1 cellular context compared by ENCODE assay signal in the genomic region with DNA sequence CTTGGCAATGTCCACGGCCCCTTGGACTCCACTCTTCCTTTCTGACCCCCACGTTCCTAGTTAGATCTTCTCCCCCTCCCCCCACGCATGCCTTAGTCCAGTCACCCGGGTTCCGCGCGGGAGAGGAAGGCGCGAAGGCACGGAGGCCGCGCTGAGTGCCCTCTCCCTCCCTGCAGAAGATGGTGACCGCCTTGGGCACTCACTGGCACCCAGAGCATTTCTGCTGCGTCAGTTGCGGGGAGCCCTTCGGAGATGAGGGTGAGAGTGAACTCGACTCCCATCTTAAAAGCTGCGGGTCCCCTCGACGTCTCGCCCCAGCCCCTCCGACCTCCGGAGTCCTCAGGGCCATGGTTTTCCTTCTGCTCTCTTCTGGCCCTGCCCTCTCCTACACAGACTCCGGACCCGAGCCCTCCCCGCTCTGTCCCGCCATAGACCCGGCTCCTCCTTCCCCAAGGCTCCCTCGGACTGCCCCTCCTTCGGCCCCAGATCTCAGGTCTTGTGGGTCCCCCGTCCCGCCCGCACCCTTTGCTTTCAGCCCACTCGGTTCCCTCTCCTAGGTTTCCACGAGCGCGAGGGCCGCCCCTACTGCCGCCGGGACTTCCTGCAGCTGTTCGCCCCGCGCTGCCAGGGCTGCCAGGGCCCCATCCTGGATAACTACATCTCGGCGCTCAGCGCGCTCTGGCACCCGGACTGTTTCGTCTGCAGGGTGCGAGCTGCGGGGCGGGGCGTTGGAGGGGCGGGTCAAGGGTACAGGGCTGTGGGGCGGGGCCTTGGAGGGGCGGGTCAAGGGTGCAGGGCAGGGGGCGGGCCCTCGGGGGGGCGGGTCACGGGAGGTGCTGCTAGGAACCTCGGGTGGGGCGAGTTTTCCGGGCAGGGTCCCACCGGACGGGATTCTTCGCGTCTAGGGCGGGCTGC.
TF ChIP-seq lines count a peak whose summit lies in the region.

No MANE protein-coding gene starts in this region.

TF ChIP-seq in HepG2, 621 proteins besides CTCF, POLR2A, EP300 and RAD21 (continues in another document):
- TF ChIP-seq ZMYM4 (CRISPR knock-in tag; IDR thresholded peaks at IDR 0.05), result 0 out of 2 replicates have a peak, but pooled peaks have one; percentile 6
- peak; percentile 88; the same call in 1 of the 2 replicates for TF ChIP-seq PCBP1 (IDR thresholded peaks at IDR 0.05; ENCODE audit: borderline replicate concordance, low read depth, low read length)
- TF ChIP-seq, protein P1, sequence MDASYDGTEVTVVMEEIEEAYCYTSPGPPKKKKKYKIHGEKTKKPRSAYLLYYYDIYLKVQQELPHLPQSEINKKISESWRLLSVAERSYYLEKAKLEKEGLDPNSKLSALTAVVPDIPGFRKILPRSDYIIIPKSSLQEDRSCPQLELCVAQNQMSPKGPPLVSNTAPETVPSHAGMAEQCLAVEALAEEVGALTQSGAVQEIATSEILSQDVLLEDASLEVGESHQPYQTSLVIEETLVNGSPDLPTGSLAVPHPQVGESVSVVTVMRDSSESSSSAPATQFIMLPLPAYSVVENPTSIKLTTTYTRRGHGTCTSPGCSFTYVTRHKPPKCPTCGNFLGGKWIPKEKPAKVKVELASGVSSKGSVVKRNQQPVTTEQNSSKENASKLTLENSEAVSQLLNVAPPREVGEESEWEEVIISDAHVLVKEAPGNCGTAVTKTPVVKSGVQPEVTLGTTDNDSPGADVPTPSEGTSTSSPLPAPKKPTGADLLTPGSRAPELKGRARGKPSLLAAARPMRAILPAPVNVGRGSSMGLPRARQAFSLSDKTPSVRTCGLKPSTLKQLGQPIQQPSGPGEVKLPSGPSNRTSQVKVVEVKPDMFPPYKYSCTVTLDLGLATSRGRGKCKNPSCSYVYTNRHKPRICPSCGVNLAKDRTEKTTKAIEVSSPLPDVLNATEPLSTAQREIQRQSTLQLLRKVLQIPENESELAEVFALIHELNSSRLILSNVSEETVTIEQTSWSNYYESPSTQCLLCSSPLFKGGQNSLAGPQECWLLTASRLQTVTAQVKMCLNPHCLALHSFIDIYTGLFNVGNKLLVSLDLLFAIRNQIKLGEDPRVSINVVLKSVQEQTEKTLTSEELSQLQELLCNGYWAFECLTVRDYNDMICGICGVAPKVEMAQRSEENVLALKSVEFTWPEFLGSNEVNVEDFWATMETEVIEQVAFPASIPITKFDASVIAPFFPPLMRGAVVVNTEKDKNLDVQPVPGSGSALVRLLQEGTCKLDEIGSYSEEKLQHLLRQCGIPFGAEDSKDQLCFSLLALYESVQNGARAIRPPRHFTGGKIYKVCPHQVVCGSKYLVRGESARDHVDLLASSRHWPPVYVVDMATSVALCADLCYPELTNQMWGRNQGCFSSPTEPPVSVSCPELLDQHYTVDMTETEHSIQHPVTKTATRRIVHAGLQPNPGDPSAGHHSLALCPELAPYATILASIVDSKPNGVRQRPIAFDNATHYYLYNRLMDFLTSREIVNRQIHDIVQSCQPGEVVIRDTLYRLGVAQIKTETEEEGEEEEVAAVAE (CRISPR knock-in tag; IDR thresholded peaks at IDR 0.05; ENCODE audit: borderline replicate concordance), result 0 out of 2 replicates have a peak, but pooled peaks have one; percentile 2
- peak; percentile 43 for TF ChIP-seq AGO2 (optimal IDR thresholded peaks at IDR 0.05; ENCODE audit: low read depth, low read length)
- 0 out of 2 replicates have a peak, but pooled peaks have one; percentile 2 for TF ChIP-seq ZNF567 (CRISPR knock-in tag; IDR thresholded peaks at IDR 0.05; ENCODE audit: borderline replicate concordance)
- no peak for TF ChIP-seq ZBTB3 (CRISPR knock-in tag; IDR thresholded peaks at IDR 0.05; ENCODE audit: borderline replicate concordance, low read depth)
- 0 out of 3 replicates have a peak, but pooled peaks have one; percentile 10 for TF ChIP-seq MXI1 (IDR thresholded peaks at IDR 0.05; ENCODE audit: borderline replicate concordance, low read depth, low read length)
- TF ChIP-seq ZNF724P (CRISPR knock-in tag; IDR thresholded peaks at IDR 0.05; ENCODE audit: borderline replicate concordance), result peak; percentile 71; the same call in 1 of the 2 replicates
- TF ChIP-seq PPARG (CRISPR knock-in tag; conservative IDR thresholded peaks at IDR 0.05), result no peak
- peak; percentile 29 for TF ChIP-seq HNRNPLL (IDR thresholded peaks at IDR 0.05; ENCODE audit: low read depth, low read length, poor library complexity, severe bottlenecking)
- TF ChIP-seq RBFOX2 (IDR thresholded peaks at IDR 0.05; ENCODE audit: low read depth, low read length), result peak; percentile 27; the same call in 1 of the 2 replicates
- TF ChIP-seq ZNF713 (CRISPR knock-in tag; IDR thresholded peaks at IDR 0.05), result no peak
- TF ChIP-seq EED (CRISPR knock-in tag; IDR thresholded peaks at IDR 0.05), result peak; percentile 84; the same call in 1 of the 2 replicates
- TF ChIP-seq POLR2AphosphoS5 (IDR thresholded peaks at IDR 0.05; ENCODE audit: low read depth, low read length), result peak; percentile 63
- TF ChIP-seq ZNF558 (CRISPR knock-in tag; IDR thresholded peaks at IDR 0.05; ENCODE audit: borderline replicate concordance), result 0 out of 2 replicates have a peak, but pooled peaks have one; percentile 20
- TF ChIP-seq FOXC1 (CRISPR knock-in tag; IDR thresholded peaks at IDR 0.05; ENCODE audit: borderline replicate concordance), result peak; percentile 11; the same call in 1 of the 2 replicates
- TF ChIP-seq, protein P2, sequence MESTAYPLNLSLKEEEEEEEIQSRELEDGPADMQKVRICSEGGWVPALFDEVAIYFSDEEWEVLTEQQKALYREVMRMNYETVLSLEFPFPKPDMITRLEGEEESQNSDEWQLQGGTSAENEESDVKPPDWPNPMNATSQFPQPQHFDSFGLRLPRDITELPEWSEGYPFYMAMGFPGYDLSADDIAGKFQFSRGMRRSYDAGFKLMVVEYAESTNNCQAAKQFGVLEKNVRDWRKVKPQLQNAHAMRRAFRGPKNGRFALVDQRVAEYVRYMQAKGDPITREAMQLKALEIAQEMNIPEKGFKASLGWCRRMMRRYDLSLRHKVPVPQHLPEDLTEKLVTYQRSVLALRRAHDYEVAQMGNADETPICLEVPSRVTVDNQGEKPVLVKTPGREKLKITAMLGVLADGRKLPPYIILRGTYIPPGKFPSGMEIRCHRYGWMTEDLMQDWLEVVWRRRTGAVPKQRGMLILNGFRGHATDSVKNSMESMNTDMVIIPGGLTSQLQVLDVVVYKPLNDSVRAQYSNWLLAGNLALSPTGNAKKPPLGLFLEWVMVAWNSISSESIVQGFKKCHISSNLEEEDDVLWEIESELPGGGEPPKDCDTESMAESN (CRISPR knock-in tag; conservative IDR thresholded peaks at IDR 0.05), result 0 out of 2 replicates have a peak, but pooled peaks have one; percentile 57
- TF ChIP-seq, protein P3, sequence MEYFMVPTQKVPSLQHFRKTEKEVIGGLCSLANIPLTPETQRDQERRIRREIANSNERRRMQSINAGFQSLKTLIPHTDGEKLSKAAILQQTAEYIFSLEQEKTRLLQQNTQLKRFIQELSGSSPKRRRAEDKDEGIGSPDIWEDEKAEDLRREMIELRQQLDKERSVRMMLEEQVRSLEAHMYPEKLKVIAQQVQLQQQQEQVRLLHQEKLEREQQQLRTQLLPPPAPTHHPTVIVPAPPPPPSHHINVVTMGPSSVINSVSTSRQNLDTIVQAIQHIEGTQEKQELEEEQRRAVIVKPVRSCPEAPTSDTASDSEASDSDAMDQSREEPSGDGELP (IDR thresholded peaks at IDR 0.05; ENCODE audit: borderline replicate concordance, low read depth), result peak; percentile 63; the same call in 1 of the 2 replicates
- no peak for TF ChIP-seq ATF7 (IDR thresholded peaks at IDR 0.05)
- TF ChIP-seq ATF7 (CRISPR knock-in tag; IDR thresholded peaks at IDR 0.05), result no peak
- peak; percentile 3; the same call in 1 of the 2 replicates for TF ChIP-seq PAX8 (CRISPR knock-in tag; IDR thresholded peaks at IDR 0.05; ENCODE audit: borderline replicate concordance)
- TF ChIP-seq NR2F2 (IDR thresholded peaks at IDR 0.05; ENCODE audit: borderline replicate concordance, low read depth), result no peak
- TF ChIP-seq ZNF234 (CRISPR knock-in tag; conservative IDR thresholded peaks at IDR 0.05), result 0 out of 2 replicates have a peak, but pooled peaks have one; percentile 7
- no peak for TF ChIP-seq ZNF205 (CRISPR knock-in tag; IDR thresholded peaks at IDR 0.05)
- TF ChIP-seq ZNF772 (CRISPR knock-in tag; IDR thresholded peaks at IDR 0.05), result 0 out of 2 replicates have a peak, but pooled peaks have one; percentile 46
- TF ChIP-seq, protein P4, sequence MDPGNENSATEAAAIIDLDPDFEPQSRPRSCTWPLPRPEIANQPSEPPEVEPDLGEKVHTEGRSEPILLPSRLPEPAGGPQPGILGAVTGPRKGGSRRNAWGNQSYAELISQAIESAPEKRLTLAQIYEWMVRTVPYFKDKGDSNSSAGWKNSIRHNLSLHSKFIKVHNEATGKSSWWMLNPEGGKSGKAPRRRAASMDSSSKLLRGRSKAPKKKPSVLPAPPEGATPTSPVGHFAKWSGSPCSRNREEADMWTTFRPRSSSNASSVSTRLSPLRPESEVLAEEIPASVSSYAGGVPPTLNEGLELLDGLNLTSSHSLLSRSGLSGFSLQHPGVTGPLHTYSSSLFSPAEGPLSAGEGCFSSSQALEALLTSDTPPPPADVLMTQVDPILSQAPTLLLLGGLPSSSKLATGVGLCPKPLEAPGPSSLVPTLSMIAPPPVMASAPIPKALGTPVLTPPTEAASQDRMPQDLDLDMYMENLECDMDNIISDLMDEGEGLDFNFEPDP (CRISPR knock-in tag; conservative IDR thresholded peaks at IDR 0.05), result 0 out of 2 replicates have a peak, but pooled peaks have one; percentile 60
- TF ChIP-seq, protein P5, sequence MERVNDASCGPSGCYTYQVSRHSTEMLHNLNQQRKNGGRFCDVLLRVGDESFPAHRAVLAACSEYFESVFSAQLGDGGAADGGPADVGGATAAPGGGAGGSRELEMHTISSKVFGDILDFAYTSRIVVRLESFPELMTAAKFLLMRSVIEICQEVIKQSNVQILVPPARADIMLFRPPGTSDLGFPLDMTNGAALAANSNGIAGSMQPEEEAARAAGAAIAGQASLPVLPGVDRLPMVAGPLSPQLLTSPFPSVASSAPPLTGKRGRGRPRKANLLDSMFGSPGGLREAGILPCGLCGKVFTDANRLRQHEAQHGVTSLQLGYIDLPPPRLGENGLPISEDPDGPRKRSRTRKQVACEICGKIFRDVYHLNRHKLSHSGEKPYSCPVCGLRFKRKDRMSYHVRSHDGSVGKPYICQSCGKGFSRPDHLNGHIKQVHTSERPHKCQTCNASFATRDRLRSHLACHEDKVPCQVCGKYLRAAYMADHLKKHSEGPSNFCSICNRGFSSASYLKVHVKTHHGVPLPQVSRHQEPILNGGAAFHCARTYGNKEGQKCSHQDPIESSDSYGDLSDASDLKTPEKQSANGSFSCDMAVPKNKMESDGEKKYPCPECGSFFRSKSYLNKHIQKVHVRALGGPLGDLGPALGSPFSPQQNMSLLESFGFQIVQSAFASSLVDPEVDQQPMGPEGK (CRISPR knock-in tag; IDR thresholded peaks at IDR 0.05), result no peak
- 0 out of 2 replicates have a peak, but pooled peaks have one; percentile 2 for TF ChIP-seq KDM3A (CRISPR knock-in tag; IDR thresholded peaks at IDR 0.05; ENCODE audit: low read depth)
- TF ChIP-seq BORCS8-MEF2B (CRISPR knock-in tag; IDR thresholded peaks at IDR 0.05), result no peak
- TF ChIP-seq, protein P6, sequence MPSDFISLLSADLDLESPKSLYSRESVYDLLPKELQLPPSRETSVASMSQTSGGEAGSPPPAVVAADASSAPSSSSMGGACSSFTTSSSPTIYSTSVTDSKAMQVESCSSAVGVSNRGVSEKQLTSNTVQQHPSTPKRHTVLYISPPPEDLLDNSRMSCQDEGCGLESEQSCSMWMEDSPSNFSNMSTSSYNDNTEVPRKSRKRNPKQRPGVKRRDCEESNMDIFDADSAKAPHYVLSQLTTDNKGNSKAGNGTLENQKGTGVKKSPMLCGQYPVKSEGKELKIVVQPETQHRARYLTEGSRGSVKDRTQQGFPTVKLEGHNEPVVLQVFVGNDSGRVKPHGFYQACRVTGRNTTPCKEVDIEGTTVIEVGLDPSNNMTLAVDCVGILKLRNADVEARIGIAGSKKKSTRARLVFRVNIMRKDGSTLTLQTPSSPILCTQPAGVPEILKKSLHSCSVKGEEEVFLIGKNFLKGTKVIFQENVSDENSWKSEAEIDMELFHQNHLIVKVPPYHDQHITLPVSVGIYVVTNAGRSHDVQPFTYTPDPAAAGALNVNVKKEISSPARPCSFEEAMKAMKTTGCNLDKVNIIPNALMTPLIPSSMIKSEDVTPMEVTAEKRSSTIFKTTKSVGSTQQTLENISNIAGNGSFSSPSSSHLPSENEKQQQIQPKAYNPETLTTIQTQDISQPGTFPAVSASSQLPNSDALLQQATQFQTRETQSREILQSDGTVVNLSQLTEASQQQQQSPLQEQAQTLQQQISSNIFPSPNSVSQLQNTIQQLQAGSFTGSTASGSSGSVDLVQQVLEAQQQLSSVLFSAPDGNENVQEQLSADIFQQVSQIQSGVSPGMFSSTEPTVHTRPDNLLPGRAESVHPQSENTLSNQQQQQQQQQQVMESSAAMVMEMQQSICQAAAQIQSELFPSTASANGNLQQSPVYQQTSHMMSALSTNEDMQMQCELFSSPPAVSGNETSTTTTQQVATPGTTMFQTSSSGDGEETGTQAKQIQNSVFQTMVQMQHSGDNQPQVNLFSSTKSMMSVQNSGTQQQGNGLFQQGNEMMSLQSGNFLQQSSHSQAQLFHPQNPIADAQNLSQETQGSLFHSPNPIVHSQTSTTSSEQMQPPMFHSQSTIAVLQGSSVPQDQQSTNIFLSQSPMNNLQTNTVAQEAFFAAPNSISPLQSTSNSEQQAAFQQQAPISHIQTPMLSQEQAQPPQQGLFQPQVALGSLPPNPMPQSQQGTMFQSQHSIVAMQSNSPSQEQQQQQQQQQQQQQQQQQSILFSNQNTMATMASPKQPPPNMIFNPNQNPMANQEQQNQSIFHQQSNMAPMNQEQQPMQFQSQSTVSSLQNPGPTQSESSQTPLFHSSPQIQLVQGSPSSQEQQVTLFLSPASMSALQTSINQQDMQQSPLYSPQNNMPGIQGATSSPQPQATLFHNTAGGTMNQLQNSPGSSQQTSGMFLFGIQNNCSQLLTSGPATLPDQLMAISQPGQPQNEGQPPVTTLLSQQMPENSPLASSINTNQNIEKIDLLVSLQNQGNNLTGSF (CRISPR knock-in tag; IDR thresholded peaks at IDR 0.05), result no peak
- peak; percentile 79 for TF ChIP-seq ZNF747 (CRISPR knock-in tag; IDR thresholded peaks at IDR 0.05; ENCODE audit: borderline replicate concordance)
- TF ChIP-seq, protein P7, sequence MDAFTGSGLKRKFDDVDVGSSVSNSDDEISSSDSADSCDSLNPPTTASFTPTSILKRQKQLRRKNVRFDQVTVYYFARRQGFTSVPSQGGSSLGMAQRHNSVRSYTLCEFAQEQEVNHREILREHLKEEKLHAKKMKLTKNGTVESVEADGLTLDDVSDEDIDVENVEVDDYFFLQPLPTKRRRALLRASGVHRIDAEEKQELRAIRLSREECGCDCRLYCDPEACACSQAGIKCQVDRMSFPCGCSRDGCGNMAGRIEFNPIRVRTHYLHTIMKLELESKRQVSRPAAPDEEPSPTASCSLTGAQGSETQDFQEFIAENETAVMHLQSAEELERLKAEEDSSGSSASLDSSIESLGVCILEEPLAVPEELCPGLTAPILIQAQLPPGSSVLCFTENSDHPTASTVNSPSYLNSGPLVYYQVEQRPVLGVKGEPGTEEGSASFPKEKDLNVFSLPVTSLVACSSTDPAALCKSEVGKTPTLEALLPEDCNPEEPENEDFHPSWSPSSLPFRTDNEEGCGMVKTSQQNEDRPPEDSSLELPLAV (CRISPR knock-in tag; conservative IDR thresholded peaks at IDR 0.05; ENCODE audit: low read depth), result no peak
- peak; percentile 32; the same call in 1 of the 2 replicates for TF ChIP-seq ZNF501 (CRISPR knock-in tag; IDR thresholded peaks at IDR 0.05)
- peak; percentile 39 for TF ChIP-seq YY1 (IDR thresholded peaks at IDR 0.05; ENCODE audit: insufficient read depth, insufficient replicate concordance, low read depth, low read length)
- TF ChIP-seq HNRNPL (IDR thresholded peaks at IDR 0.05; ENCODE audit: low read depth, low read length), result 0 out of 2 replicates have a peak, but pooled peaks have one; percentile 47
- peak; percentile 17 for TF ChIP-seq ZNF883 (CRISPR knock-in tag; IDR thresholded peaks at IDR 0.05; ENCODE audit: not compliant biosample characterization)
- TF ChIP-seq ZNF660 (CRISPR knock-in tag; IDR thresholded peaks at IDR 0.05; ENCODE audit: borderline replicate concordance, low read depth), result 0 out of 2 replicates have a peak, but pooled peaks have one; percentile 47
